In the genomic region with DNA sequence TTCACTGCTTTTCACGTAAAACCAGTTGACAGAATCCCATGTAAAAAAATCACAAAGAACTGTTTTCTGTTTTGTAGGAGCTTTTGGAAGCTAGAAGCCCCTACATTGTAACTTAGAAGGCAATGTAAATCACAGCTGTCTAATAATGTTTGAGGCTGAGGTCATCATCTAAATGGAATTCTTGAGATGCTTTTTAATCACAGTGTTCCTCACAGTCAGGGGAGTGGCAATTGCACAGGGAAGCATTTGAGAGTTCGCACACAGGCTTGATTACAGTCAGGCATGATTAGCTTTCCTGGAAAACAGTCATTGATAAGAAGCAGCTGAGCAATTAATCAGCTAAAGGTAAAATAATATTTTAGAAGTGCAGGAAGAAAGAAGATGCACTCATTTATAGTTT, we compare ENCODE assay signal across 21 cellular contexts. TPM values are rescaled to one million over a fixed set of nuclear protein-coding genes. Genes with fewer than 3 reads are reported as not detected.
DNase-seq lines count a peak whose midpoint lies in the region; ATAC-seq and TF ChIP-seq lines count a peak whose summit lies in the region.
"Had no signal": no experiment of that assay in that cellular context is flagged by ENCODE, and none has a peak within 500 bp of the region (broad histone marks: within the 10 kb centered on the region; RNA-seq: fewer than 3 reads in every experiment).

No MANE protein-coding gene starts in this region.

- in situ Hi-C loops in IMR-90 (cut with MboI; ENCODE audit: low sequenced_read_pairs): loop anchor here (25.0 kb wide), 1 partner anchor 177 kb away; no protein-coding TSS in a partner anchor

- H4K8ac ChIP-seq in IMR-90 (ENCODE audit: low read depth in 2 of 2, low read length in 2 of 2): no peak overlapping the region

- no peaks in the 10 kb centered on the region for H3K9me3 ChIP-seq in IMR-90 (ENCODE audit: control insufficient read depth, insufficient read depth, low read length)
- H3K9me3 ChIP-seq: spleen had no signal

- H2BK20ac ChIP-seq in IMR-90 (ENCODE audit: low read depth, low read length): no peak overlapping the region

- H3K4me3 ChIP-seq in IMR-90 (ENCODE audit: insufficient read depth, low read depth, low read length): no peak overlapping the region
- H3K4me3 ChIP-seq in choroid plexus epithelial cell (ENCODE audit: low read depth, low read length): no peak overlapping the region
- H3K4me3 ChIP-seq: GM23338, PC-9, spleen had no signal

- no peak overlapping the region for H3K23ac ChIP-seq in IMR-90 (ENCODE audit: low read depth, low read length)

- ATAC-seq in IMR-90 (ENCODE audit: low read depth) (peak; percentile 72), omental fat pad (ENCODE audit: low FRiP score) (peak; percentile 16), GM19023 (IDR thresholded peaks at IDR 0.05; ENCODE audit: unreplicated experiment) (no peak)
- ATAC-seq: GM23338; stimulated activated memory B cell treated with anti-CD40 and anti-IgM and Interleukin-4, amounts not matched to agents 10 μg/mL and 1 μg/mL and 100 μg/mL, for 72 hours had no signal

- no peak overlapping the region for H2AFZ ChIP-seq in IMR-90 (replicated peaks; ENCODE audit: low read length, poor library complexity)
- H2AFZ ChIP-seq: GM23338, PC-9 had no signal

- H2AK9ac ChIP-seq in IMR-90 (replicated peaks; ENCODE audit: low read depth, low read length, poor library complexity): no peak overlapping the region

- no peak overlapping the region for H2AK5ac ChIP-seq in IMR-90 (ENCODE audit: low read depth, low read length)

- no peak overlapping the region for H3K18ac ChIP-seq in IMR-90 (ENCODE audit: low read depth, low read length)

- H3K36me3 ChIP-seq in IMR-90 (ENCODE audit: control insufficient read depth, insufficient read depth, low read length): no peaks in the 10 kb centered on the region
- H3K36me3 ChIP-seq: spleen had no signal

- H3K4ac ChIP-seq in IMR-90 (ENCODE audit: low read depth, low read length): no peak overlapping the region

- H3K4me1 ChIP-seq in IMR-90 (ENCODE audit: control insufficient read depth, insufficient read depth, low read length): no peaks in the 10 kb centered on the region; the same call in 1 of the 2 replicates
- H3K4me1 ChIP-seq: spleen had no signal

- TF ChIP-seq CTCF in IMR-90 (conservative IDR thresholded peaks at IDR 0.05; ENCODE audit: low read depth, low read length) (no peak), choroid plexus epithelial cell (conservative IDR thresholded peaks at IDR 0.05; ENCODE audit: low read depth, low read length) (no peak), omental fat pad (IDR thresholded peaks at IDR 0.05) (no peak)

- no peak overlapping the region for H3K4me2 ChIP-seq in IMR-90 (ENCODE audit: low read depth, low read length)
- H3K4me2 ChIP-seq: GM23338, PC-9 had no signal

- H3K14ac ChIP-seq in IMR-90 (replicated peaks; ENCODE audit: low read depth, low read length): no peak overlapping the region

- intact Hi-C loops in IMR-90 (cut with micrococcal nuclease): no loop called here

- H4K20me1 ChIP-seq in IMR-90 (ENCODE audit: insufficient read depth, low read length): no peaks in the 10 kb centered on the region

- H2BK15ac ChIP-seq in IMR-90 (ENCODE audit: low read depth, low read length): no peak overlapping the region

- H3K27me3 ChIP-seq in IMR-90 (ENCODE audit: control insufficient read depth, insufficient read depth, low read length): peaks cover 18% of the 10 kb centered on the region

- CTCF ChIA-PET in IMR-90 (lab: Yijun Ruan, JAX): interaction anchor here (1.2 kb wide), 1 partner anchor 12 kb away, joined by 3 read pairs; no protein-coding TSS in a partner anchor

- dilution Hi-C loops in IMR-90 (cut with HindIII; ENCODE audit: low sequenced_read_pairs, unreplicated experiment): no loop called here

- no peaks in the 10 kb centered on the region for H3K9me1 ChIP-seq in IMR-90 (ENCODE audit: insufficient read depth, low read length)

- POLR2A ChIA-PET in IMR-90 (lab: Charles Lee; ENCODE audit: unreplicated experiment): no interaction called here

- H2BK5ac ChIP-seq in IMR-90 (ENCODE audit: low read depth, low read length, poor library complexity, severe bottlenecking): no peak overlapping the region

- no peak overlapping the region for H4K5ac ChIP-seq in IMR-90 (ENCODE audit: low read depth, low read length)

- no peak for TF ChIP-seq RAD21 in IMR-90 (IDR thresholded peaks at IDR 0.05; ENCODE audit: low read length)

- H4K91ac ChIP-seq in IMR-90 (ENCODE audit: insufficient read depth, low read depth, low read length): no peak overlapping the region

- no peak overlapping the region for H3K9ac ChIP-seq in IMR-90 (ENCODE audit: low read depth, low read length)

- no TSS peak for BruUV-seq in IMR-90 (replicated peaks; lab: Mats Ljungman, UMichigan)

- H2BK120ac ChIP-seq in IMR-90 (ENCODE audit: low read depth, low read length): no peak overlapping the region

- H3K27ac ChIP-seq in IMR-90 (ENCODE audit: insufficient read depth, low read length): no peak overlapping the region
- H3K27ac ChIP-seq: 22Rv1, PC-9, spleen had no signal

- H3K56ac ChIP-seq in IMR-90 (ENCODE audit: extremely low read depth, insufficient read depth, low read length): no peak overlapping the region

- TF ChIP-seq POLR2A in IMR-90 (IDR thresholded peaks at IDR 0.05; ENCODE audit: low read depth, low read length): no peak

- DNase-seq in NCI-H1417 (lab: John Stamatoyannopoulos, UW) (peak in 2 of 3 experiments; percentile 26 to 69), NCI-H1417 treated with DMSO at 0.1 percent for 48 hours (lab: John Stamatoyannopoulos, UW) (no peak), IMR-90 (peak; percentile 9), choroid plexus epithelial cell (ENCODE audit: low read depth) (peak; percentile 41), omental fat pad (ENCODE audit: low spot score) (no peak), AML-193 (lab: John Stamatoyannopoulos, UW) (no peak), middle frontal gyrus (ENCODE audit: extremely low spot score, low spot score) (no peak)
- DNase-seq: activated CD4-positive, alpha-beta T cell treated with anti-CD3 and anti-CD28 coated beads, Interleukin-2, amount 50 U/mL, for 4 hours; activated naive CD4-positive, alpha-beta T cell treated with anti-CD3 and anti-CD28 coated beads, Interleukin-2, amount 10 ng/mL, durations not matched to agents 7 days and 5 days; CD4-positive, alpha-beta memory T cell; left cardiac atrium; NCI-H1694 treated with DMSO at 0.1 percent for 48 hours; NCI-H510A treated with DMSO at 0.1 percent for 48 hours; PC-9; spleen had no signal

- H3K79me1 ChIP-seq in IMR-90 (ENCODE audit: low read depth in 1 of 2, low read length in 2 of 2): no peaks in the 10 kb centered on the region

- WGBS in IMR-90 (ENCODE audit: extremely low coverage in 2 of 2, insufficient read length in 1 of 2), 2 experiments: no CpG with 5 or more reads among the region's 2 CpGs

TF ChIP-seq in IMR-90, 13 proteins besides CTCF, POLR2A, EP300 and RAD21:
- no peak for TF ChIP-seq BHLHE40 (IDR thresholded peaks at IDR 0.05; ENCODE audit: low read depth, low read length)
- no peak for TF ChIP-seq NFE2L2 (IDR thresholded peaks at IDR 0.05; ENCODE audit: low read depth, low read length)
- TF ChIP-seq CEBPB (IDR thresholded peaks at IDR 0.05; ENCODE audit: low read depth, low read length): no peak
- no peak for TF ChIP-seq CHD1 (IDR thresholded peaks at IDR 0.05; ENCODE audit: low read depth, low read length)
- TF ChIP-seq MXI1 (IDR thresholded peaks at IDR 0.05; ENCODE audit: borderline replicate concordance, low read depth, low read length): no peak
- TF ChIP-seq, protein P1, sequence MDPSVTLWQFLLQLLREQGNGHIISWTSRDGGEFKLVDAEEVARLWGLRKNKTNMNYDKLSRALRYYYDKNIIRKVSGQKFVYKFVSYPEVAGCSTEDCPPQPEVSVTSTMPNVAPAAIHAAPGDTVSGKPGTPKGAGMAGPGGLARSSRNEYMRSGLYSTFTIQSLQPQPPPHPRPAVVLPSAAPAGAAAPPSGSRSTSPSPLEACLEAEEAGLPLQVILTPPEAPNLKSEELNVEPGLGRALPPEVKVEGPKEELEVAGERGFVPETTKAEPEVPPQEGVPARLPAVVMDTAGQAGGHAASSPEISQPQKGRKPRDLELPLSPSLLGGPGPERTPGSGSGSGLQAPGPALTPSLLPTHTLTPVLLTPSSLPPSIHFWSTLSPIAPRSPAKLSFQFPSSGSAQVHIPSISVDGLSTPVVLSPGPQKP (IDR thresholded peaks at IDR 0.05; ENCODE audit: borderline replicate concordance, low read depth, low read length): no peak
- no peak for TF ChIP-seq FOS (IDR thresholded peaks at IDR 0.05; ENCODE audit: low read depth, low read length)
- TF ChIP-seq, protein P2, sequence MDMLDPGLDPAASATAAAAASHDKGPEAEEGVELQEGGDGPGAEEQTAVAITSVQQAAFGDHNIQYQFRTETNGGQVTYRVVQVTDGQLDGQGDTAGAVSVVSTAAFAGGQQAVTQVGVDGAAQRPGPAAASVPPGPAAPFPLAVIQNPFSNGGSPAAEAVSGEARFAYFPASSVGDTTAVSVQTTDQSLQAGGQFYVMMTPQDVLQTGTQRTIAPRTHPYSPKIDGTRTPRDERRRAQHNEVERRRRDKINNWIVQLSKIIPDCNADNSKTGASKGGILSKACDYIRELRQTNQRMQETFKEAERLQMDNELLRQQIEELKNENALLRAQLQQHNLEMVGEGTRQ (IDR thresholded peaks at IDR 0.05; ENCODE audit: low read depth, low read length): no peak
- TF ChIP-seq RFX5 (IDR thresholded peaks at IDR 0.05; ENCODE audit: low read depth, low read length): no peak
- no peak for TF ChIP-seq RCOR1 (IDR thresholded peaks at IDR 0.05; ENCODE audit: insufficient replicate concordance, low read length)
- TF ChIP-seq SMC3 (IDR thresholded peaks at IDR 0.05; ENCODE audit: low read depth, low read length): no peak
- no peak for TF ChIP-seq MAFK (IDR thresholded peaks at IDR 0.05; ENCODE audit: low read depth, low read length)
- no peak for TF ChIP-seq MAZ (IDR thresholded peaks at IDR 0.05; ENCODE audit: borderline replicate concordance, low read depth, low read length)
TF ChIP-seq in IMR-90: peak in this region for 0.

RNA-seq across cellular contexts. Expression of a gene that starts 2.9 kb away (rescaled TPM):
- total RNA-seq in IMR-90 (2012; rRNA removed) (not detected in 2 replicates), omental fat pad (not detected)
- polyA plus RNA-seq in IMR-90 (2012; rRNA removed): not detected in 2 replicates
- polyA plus RNA-seq in IMR-90 (2012; cell fraction: cytosol; rRNA removed): not detected in 2 replicates
- not detected in 2 replicates for polyA plus RNA-seq in IMR-90 (2012; cell fraction: nucleus; rRNA removed; ENCODE audit: low replicate concordance)
- total RNA-seq: CD4-positive, alpha-beta memory T cell; fibroblast of lung; G401; left cardiac atrium; PC-9 had no signal
- polyA plus RNA-seq: CD4-positive, alpha-beta memory T cell; fibroblast of lung had no signal

Comparison
In these comparisons a context has a peak if more than half of its experiments do, and no peak if none do; other contexts are left out.
1. DNase-seq: peak in NCI-H1417 (2 of 3), IMR-90 (single experiment) and choroid plexus epithelial cell (single experiment); none in NCI-H1417 treated with DMSO at 0.1 percent for 48 hours (single experiment), omental fat pad (single experiment), AML-193 (0 of 2) and middle frontal gyrus (single experiment).